Comparison of ENCODE assay signal across 14 cellular contexts in the genomic region with DNA sequence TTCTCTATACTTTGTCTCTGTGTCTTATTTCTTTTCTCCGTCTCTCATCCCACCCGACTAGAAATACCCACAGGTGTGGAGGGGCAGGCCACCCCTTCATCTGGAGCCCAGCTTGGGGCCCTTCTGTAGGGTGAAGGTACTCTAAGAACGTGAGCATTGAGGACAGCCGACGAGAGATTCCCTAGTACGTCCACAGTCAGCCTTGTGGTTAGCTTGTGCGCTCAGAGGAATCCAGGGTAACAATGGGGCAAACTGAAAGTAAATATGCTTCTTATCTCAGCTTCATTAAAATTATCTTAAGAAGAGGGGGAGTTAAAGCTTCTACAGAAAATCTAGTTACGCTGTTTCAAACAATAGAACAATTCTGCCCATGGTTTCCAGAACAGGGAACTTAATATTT. TPM values are rescaled to one million over a fixed set of nuclear protein-coding genes. Genes with fewer than 3 reads are reported as not detected.
DNase-seq lines count a peak whose midpoint lies in the region; TF ChIP-seq lines count a peak whose summit lies in the region.
"Not testable (repeated sequence)": the region's sequence is repeated elsewhere in the genome, so short reads cannot be mapped to it uniquely, and the experiment has no call there.
"Had no signal": no experiment of that assay in that cellular context is flagged by ENCODE, and none has a peak within 500 bp of the region (broad histone marks: within the 10 kb centered on the region; RNA-seq: fewer than 3 reads in every experiment).

No MANE protein-coding gene starts in this region.

- not testable (repeated sequence) for H3K9me3 ChIP-seq in breast epithelium

- H3K4me1 ChIP-seq in breast epithelium, result not testable (repeated sequence)

- not testable (repeated sequence) for H3K36me3 ChIP-seq in breast epithelium

- H3K4me3 ChIP-seq in breast epithelium, result peak overlapping the region in 2 of 3 donors; percentile 34 to 52
- H3K4me3 ChIP-seq in fibroblast of pulmonary artery (replicated peaks; ENCODE audit: low read depth, low read length), result not testable (repeated sequence)

- DNase-seq in Daoy (ENCODE audit: low read depth) (peak; percentile 42), OCI-M1 (lab: John Stamatoyannopoulos, UW) (peak; percentile 15), amniotic epithelial cell (ENCODE audit: low read depth) (peak; percentile 74), fibroblast of pulmonary artery (ENCODE audit: low read depth) (peak; percentile 46), iris pigment epithelial cell (ENCODE audit: low read depth) (peak; percentile 36)
- not testable (repeated sequence) for DNase-seq in breast epithelium (ENCODE audit: low spot score in 2 of 2)

- intact Hi-C loops in breast epithelium (cut with DNase I; ENCODE audit: low total_unique reads), result not testable (repeated sequence)

- not testable (repeated sequence) for TF ChIP-seq POLR2A in breast epithelium (IDR thresholded peaks at IDR 0.05)

- H3K27ac ChIP-seq in breast epithelium, result not testable (repeated sequence)

- not testable (repeated sequence) for TF ChIP-seq CTCF in breast epithelium (IDR thresholded peaks at IDR 0.05); fibroblast of pulmonary artery (IDR thresholded peaks at IDR 0.05; ENCODE audit: low read length, missing control alignments)

- H3K27me3 ChIP-seq in breast epithelium, result not testable (repeated sequence)

RNA-seq across cellular contexts. Expression of a gene that starts 47.5 kb away (rescaled TPM):
- total RNA-seq in Daoy (2014; rRNA removed; shearing (Covaris generic)), result not detected in 2 replicates
- total RNA-seq in breast epithelium, result not detected
- total RNA-seq: B cell; Caco-2; CD4-positive, CD25-positive, alpha-beta regulatory T cell; CD8-positive, alpha-beta T cell; GM12878; GM23248; H1; H7 had no signal
